Comparison of ENCODE assay signal across 1 cellular context in the genomic region with DNA sequence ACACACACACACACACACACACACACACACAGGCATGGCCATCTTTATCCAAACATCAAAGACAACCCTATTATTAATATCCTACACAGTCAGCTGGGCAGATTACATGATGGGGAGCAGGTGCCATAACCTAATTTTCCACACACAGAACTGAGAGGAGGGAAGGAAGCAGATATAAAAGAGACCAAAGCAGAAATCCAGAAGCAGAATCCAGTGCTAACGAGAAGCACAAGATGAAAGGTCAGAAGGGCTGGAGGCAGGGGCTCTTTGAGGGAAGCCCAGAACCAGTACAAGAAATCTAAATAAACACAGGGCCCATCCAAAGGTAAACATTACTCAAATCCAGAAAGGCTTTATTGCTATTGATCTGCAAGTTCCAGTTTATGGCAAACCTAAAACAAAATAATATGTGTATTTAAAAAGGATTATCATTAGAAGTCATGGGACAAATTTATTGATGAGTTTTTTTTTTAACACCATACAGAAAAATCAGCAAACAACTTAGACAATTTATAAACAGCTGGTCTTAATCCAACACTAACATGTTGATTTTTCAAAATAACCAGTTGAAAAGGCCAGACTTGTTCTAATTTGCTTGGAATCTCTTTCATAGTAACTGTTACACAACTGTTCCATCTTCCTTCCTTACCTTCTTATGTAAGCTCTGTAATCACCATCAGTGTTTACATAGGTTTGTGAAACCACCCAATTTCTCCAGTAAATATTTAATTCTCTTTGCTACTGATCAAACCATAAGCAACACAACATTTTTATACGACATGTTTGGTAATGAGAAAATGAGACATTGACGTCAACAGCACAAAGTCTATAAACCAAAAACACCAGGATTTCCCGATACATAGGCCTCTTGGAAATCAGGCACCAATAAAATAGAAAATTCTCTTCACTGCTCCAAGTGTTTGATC.
A peak's percentile ranks its signal among the peaks of the same experiment; 100 is the strongest.
TF ChIP-seq lines count a peak whose summit lies in the region.

No MANE protein-coding gene starts in this region.

TF ChIP-seq in HepG2, 621 proteins besides CTCF, POLR2A, EP300 and RAD21 (continued from another document and continues in another):
- no peak for TF ChIP-seq KIAA2018 (CRISPR knock-in tag; IDR thresholded peaks at IDR 0.05; ENCODE audit: borderline replicate concordance)
- TF ChIP-seq HDAC2 (CRISPR knock-in tag; IDR thresholded peaks at IDR 0.05) = peak; percentile 83
- TF ChIP-seq FOXP1 (IDR thresholded peaks at IDR 0.05) = no peak
- peak; percentile 98 for TF ChIP-seq FOXP1 (CRISPR knock-in tag; IDR thresholded peaks at IDR 0.05)
- peak; percentile 47; the same call in 1 of the 2 replicates for TF ChIP-seq ZBTB8A (CRISPR knock-in tag; IDR thresholded peaks at IDR 0.05; ENCODE audit: borderline replicate concordance, low read depth)
- no peak for TF ChIP-seq ZNF740 (CRISPR knock-in tag; IDR thresholded peaks at IDR 0.05)
- TF ChIP-seq, protein P1, sequence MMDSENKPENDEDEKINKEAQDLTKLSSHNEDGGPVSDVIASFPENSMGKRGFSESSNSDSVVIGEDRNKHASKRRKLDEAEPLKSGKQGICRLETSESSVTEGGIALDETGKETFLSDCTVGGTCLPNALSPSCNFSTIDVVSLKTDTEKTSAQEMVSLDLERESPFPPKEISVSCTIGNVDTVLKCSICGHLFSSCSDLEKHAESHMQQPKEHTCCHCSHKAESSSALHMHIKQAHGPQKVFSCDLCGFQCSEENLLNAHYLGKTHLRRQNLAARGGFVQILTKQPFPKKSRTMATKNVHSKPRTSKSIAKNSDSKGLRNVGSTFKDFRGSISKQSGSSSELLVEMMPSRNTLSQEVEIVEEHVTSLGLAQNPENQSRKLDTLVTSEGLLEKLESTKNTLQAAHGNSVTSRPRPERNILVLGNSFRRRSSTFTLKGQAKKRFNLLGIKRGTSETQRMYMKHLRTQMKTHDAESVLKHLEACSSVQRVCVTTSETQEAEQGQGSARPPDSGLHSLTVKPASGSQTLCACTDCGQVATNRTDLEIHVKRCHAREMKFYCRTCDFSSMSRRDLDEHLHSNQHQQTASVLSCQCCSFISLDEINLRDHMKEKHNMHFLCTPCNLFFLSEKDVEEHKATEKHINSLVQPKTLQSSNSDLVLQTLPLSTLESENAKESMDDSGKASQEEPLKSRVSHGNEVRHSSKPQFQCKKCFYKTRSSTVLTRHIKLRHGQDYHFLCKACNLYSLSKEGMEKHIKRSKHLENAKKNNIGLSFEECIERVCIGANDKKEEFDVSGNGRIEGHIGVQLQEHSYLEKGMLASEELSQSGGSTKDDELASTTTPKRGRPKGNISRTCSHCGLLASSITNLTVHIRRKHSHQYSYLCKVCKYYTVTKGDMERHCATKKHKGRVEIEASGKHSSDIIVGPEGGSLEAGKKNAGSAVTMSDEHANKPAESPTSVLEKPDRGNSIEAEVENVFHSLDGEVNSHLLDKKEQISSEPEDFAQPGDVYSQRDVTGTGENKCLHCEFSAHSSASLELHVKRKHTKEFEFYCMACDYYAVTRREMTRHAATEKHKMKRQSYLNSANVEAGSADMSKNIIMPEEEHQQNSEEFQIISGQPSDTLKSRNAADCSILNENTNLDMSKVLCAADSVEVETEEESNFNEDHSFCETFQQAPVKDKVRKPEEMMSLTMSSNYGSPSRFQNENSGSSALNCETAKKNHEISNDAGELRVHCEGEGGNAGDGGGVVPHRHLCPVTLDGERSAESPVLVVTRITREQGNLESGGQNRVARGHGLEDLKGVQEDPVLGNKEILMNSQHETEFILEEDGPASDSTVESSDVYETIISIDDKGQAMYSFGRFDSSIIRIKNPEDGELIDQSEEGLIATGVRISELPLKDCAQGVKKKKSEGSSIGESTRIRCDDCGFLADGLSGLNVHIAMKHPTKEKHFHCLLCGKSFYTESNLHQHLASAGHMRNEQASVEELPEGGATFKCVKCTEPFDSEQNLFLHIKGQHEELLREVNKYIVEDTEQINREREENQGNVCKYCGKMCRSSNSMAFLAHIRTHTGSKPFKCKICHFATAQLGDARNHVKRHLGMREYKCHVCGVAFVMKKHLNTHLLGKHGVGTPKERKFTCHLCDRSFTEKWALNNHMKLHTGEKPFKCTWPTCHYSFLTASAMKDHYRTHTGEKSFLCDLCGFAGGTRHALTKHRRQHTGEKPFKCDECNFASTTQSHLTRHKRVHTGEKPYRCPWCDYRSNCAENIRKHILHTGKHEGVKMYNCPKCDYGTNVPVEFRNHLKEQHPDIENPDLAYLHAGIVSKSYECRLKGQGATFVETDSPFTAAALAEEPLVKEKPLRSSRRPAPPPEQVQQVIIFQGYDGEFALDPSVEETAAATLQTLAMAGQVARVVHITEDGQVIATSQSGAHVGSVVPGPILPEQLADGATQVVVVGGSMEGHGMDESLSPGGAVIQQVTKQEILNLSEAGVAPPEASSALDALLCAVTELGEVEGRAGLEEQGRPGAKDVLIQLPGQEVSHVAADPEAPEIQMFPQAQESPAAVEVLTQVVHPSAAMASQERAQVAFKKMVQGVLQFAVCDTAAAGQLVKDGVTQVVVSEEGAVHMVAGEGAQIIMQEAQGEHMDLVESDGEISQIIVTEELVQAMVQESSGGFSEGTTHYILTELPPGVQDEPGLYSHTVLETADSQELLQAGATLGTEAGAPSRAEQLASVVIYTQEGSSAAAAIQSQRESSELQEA (CRISPR knock-in tag; IDR thresholded peaks at IDR 0.05; ENCODE audit: not compliant biosample characterization) = no peak
- no peak for TF ChIP-seq DBP (CRISPR knock-in tag; IDR thresholded peaks at IDR 0.05; ENCODE audit: not compliant biosample characterization)
- no peak for TF ChIP-seq ZNF674 (CRISPR knock-in tag; IDR thresholded peaks at IDR 0.05; ENCODE audit: low read depth)
- TF ChIP-seq ZNF572 (CRISPR knock-in tag; IDR thresholded peaks at IDR 0.05) = no peak
- TF ChIP-seq NFKBIZ (CRISPR knock-in tag; IDR thresholded peaks at IDR 0.05) = peak; percentile 83; the same call in 1 of the 2 replicates
- TF ChIP-seq MED1 (CRISPR knock-in tag; IDR thresholded peaks at IDR 0.05) = peak; percentile 95
- no peak; the same call in 1 of the 2 replicates for TF ChIP-seq KLF12 (CRISPR knock-in tag; IDR thresholded peaks at IDR 0.05; ENCODE audit: borderline replicate concordance)
- TF ChIP-seq GABPB1 (CRISPR knock-in tag; IDR thresholded peaks at IDR 0.05) = no peak
- peak; percentile 92; the same call in 1 of the 2 replicates for TF ChIP-seq MED13 (CRISPR knock-in tag; IDR thresholded peaks at IDR 0.05)
- peak; percentile 68; the same call in 1 of the 2 replicates for TF ChIP-seq DMAP1 (CRISPR knock-in tag; IDR thresholded peaks at IDR 0.05)
- TF ChIP-seq, protein P2, sequence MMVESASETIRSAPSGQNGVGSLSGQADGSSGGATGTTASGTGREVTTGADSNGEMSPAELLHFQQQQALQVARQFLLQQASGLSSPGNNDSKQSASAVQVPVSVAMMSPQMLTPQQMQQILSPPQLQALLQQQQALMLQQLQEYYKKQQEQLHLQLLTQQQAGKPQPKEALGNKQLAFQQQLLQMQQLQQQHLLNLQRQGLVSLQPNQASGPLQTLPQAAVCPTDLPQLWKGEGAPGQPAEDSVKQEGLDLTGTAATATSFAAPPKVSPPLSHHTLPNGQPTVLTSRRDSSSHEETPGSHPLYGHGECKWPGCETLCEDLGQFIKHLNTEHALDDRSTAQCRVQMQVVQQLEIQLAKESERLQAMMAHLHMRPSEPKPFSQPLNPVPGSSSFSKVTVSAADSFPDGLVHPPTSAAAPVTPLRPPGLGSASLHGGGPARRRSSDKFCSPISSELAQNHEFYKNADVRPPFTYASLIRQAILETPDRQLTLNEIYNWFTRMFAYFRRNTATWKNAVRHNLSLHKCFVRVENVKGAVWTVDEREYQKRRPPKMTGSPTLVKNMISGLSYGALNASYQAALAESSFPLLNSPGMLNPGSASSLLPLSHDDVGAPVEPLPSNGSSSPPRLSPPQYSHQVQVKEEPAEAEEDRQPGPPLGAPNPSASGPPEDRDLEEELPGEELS (CRISPR knock-in tag; IDR thresholded peaks at IDR 0.05) = peak; percentile 96
- TF ChIP-seq, protein P3, sequence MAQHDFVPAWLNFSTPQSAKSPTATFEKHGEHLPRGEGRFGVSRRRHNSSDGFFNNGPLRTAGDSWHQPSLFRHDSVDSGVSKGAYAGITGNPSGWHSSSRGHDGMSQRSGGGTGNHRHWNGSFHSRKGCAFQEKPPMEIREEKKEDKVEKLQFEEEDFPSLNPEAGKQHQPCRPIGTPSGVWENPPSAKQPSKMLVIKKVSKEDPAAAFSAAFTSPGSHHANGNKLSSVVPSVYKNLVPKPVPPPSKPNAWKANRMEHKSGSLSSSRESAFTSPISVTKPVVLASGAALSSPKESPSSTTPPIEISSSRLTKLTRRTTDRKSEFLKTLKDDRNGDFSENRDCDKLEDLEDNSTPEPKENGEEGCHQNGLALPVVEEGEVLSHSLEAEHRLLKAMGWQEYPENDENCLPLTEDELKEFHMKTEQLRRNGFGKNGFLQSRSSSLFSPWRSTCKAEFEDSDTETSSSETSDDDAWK (CRISPR knock-in tag; IDR thresholded peaks at IDR 0.05) = no peak
- TF ChIP-seq ZNF781 (CRISPR knock-in tag; IDR thresholded peaks at IDR 0.05; ENCODE audit: borderline replicate concordance, not compliant biosample characterization) = no peak
- no peak for TF ChIP-seq TBP (CRISPR knock-in tag; IDR thresholded peaks at IDR 0.05)
- no peak for TF ChIP-seq SRSF4 (IDR thresholded peaks at IDR 0.05; ENCODE audit: low read depth, low read length, poor library complexity, severe bottlenecking)
- no peak for TF ChIP-seq ZKSCAN5 (CRISPR knock-in tag; IDR thresholded peaks at IDR 0.05)
- no peak for TF ChIP-seq ARHGAP35 (CRISPR knock-in tag; IDR thresholded peaks at IDR 0.05; ENCODE audit: borderline replicate concordance)
- TF ChIP-seq RFX3 (CRISPR knock-in tag; IDR thresholded peaks at IDR 0.05) = 0 out of 2 replicates have a peak, but pooled peaks have one; percentile 40
- TF ChIP-seq ZMAT3 (CRISPR knock-in tag; conservative IDR thresholded peaks at IDR 0.05) = 0 out of 2 replicates have a peak, but pooled peaks have one; percentile 9
